In the genomic region with DNA sequence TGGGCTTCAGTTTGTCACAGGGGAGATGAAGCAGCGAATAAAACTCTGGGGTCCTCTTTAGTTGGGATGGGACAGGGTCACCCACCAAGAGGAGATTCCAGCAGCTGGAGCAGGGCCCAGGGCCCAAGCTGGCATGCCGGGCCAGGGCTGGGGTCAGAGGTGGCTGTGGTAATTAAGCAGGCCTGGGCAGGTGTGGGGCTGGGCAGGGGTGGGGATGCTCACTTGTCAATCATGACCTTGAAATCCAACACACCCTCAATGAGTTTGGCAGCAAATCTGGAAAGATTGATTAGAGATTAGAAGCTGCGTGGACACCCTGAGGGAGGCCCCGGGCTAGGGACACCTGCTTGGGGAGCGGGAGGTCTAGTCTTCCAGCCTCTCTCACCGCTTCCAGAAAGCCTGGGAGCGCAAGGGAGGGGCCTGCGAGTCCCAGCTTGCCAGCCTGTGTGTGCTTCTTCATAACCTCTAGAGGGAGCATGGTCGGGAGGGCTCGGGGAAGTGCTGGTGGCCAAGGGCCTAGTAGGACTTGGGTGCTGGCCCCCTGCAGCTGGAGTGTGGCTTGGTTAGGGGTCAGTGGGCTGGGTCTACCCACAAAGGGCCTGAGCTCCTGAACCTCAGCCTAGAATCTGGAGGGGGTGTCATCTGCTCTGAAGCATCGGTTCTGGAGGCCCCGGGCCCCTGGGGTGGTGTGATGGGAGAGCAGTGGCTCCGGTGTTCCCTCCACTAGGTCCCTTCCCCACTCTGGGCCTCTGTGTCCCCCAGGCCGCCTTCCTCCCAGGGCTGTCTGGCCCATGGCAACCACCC, we compare ENCODE assay signal across 9 cellular contexts. TPM values are rescaled to one million over a fixed set of nuclear protein-coding genes. Genes with fewer than 3 reads are reported as not detected.
DNase-seq lines count a peak whose midpoint lies in the region; TF ChIP-seq lines count a peak whose summit lies in the region.
"Had no signal": no experiment of that assay in that cellular context is flagged by ENCODE, and none has a peak within 500 bp of the region (broad histone marks: within the 10 kb centered on the region; RNA-seq: fewer than 3 reads in every experiment).

No MANE protein-coding gene starts in this region.

- peaks cover 5% of the 10 kb centered on the region for H3K36me3 Mint-ChIP-seq in nephron (ENCODE audit: low read depth)

- no peaks in the 10 kb centered on the region for H3K9me3 Mint-ChIP-seq in nephron
- H3K9me3 Mint-ChIP-seq: T-helper 1 cell treated with Interleukin-12 subunit alpha and Interleukin-12 subunit beta and Interleukin-4 antibody, amounts not matched to agents 30 μg/mL and 1 μg/mL, for 36 hours had no signal

- H3K4me3 Mint-ChIP-seq in nephron: peak overlapping the region in 1 of 3 experiments; percentile 16
- H3K4me3 Mint-ChIP-seq: T-helper 1 cell treated with Interleukin-12 subunit alpha and Interleukin-12 subunit beta and Interleukin-4 antibody, amounts not matched to agents 30 μg/mL and 1 μg/mL, for 36 hours had no signal

- peaks cover 0 to 26% of the 10 kb centered on the region in 2 donors for H3K4me1 ChIP-seq in esophagus (ENCODE audit: control insufficient read depth in 2 of 2, insufficient read depth in 2 of 2, low read length in 1 of 2)

- H3K9me3 ChIP-seq in esophagus (ENCODE audit: control insufficient read depth in 2 of 2, insufficient read depth in 1 of 2, low read depth in 1 of 2, low read length in 1 of 2): no peaks in the 10 kb centered on the region
- H3K9me3 ChIP-seq: neutrophil had no signal

- no peaks in the 10 kb centered on the region for H3K27me3 ChIP-seq in esophagus (ENCODE audit: control insufficient read depth in 1 of 2, insufficient read depth in 2 of 2, low read length in 2 of 2)
- H3K27me3 ChIP-seq: neutrophil had no signal

- H3K4me3 ChIP-seq in esophagus (ENCODE audit: low read depth in 1 of 2, low read length in 2 of 2): no peak overlapping the region

- DNase-seq in Daoy (ENCODE audit: low read depth) (peak; percentile 40), HUDEP-2 (lab: John Stamatoyannopoulos, UW; ENCODE audit: unreplicated experiment in 76 of 76) (peak in 54 of 76 experiments; percentile 5 to 64 (median 38)), SHP77 treated with DMSO at 0.1 percent for 48 hours (lab: John Stamatoyannopoulos, UW) (peak; percentile 58), cerebellar nuclear complex (lab: John Stamatoyannopoulos, UW) (no peak), NCI-H2029 treated with DMSO at 0.1 percent for 48 hours (lab: John Stamatoyannopoulos, UW) (no peak)

- H3K27ac ChIP-seq in esophagus (ENCODE audit: low read depth in 2 of 2, low read length in 1 of 2): peak overlapping the region; percentile 26 to 38
- H3K27ac ChIP-seq: neutrophil had no signal

- no peaks in the 10 kb centered on the region for H3K27me3 Mint-ChIP-seq in nephron (ENCODE audit: low read depth)

- no peak overlapping the region for H3K27ac Mint-ChIP-seq in nephron
- H3K27ac Mint-ChIP-seq: T-helper 1 cell treated with Interleukin-12 subunit alpha and Interleukin-12 subunit beta and Interleukin-4 antibody, amounts not matched to agents 30 μg/mL and 1 μg/mL, for 36 hours had no signal

- peak; percentile 38 to 53 (median 49) for TF ChIP-seq CTCF in nephron (IDR thresholded peaks at IDR 0.05; ENCODE audit: unreplicated experiment in 3 of 3)

- no peaks in the 10 kb centered on the region for H3K4me1 Mint-ChIP-seq in nephron

- H3K36me3 ChIP-seq in esophagus (ENCODE audit: control insufficient read depth in 2 of 2, insufficient read depth in 2 of 2, low read length in 1 of 2): peaks cover 0 to 38% of the 10 kb centered on the region in 2 donors

- WGBS in esophagus, 2 donors: 48 to 53% methylated on average over 14 of the region's 14 CpGs

RNA-seq across cellular contexts. Expression of gene CRAT, which starts 7.6 kb away (rescaled TPM):
- 7.6 and 8.8 TPM in 2 replicates for total RNA-seq in Daoy (2014; rRNA removed; shearing (Covaris generic))
- polyA plus RNA-seq in esophagus: 10 to 100 TPM; 26.6 to 36.7 TPM

RNA-seq across cellular contexts. Expression of gene PTPA, which starts 8.2 kb away (rescaled TPM):
- 0.63 TPM in 1 of 2 replicates, not detected in the other for total RNA-seq in Daoy (2014; rRNA removed; shearing (Covaris generic))
- polyA plus RNA-seq in esophagus: 100 to 1,000 TPM in 1 of 2 donors, 10 to 100 TPM in 1; 80.0 to 126 TPM

RNA-seq across cellular contexts. Expression of gene DOLPP1, which starts 22.1 kb away (rescaled TPM):
- 18.1 and 19.5 TPM in 2 replicates for total RNA-seq in Daoy (2014; rRNA removed; shearing (Covaris generic))
- 10 to 100 TPM; 11.4 to 16.5 TPM for polyA plus RNA-seq in esophagus

Comparison
In these comparisons a context has a peak if more than half of its experiments do, and no peak if none do; other contexts are left out.
1. DNase-seq: peak in Daoy (single experiment), HUDEP-2 (54 of 76) and SHP77 treated with DMSO at 0.1 percent for 48 hours (single experiment); none in cerebellar nuclear complex (0 of 2) and NCI-H2029 treated with DMSO at 0.1 percent for 48 hours (single experiment).